In genomic region chr11:45141631-45142030, GRCh38 we compare ENCODE assay signal across 14 cellular contexts.
"Had no signal": no experiment of that assay in that cellular context is flagged by ENCODE, and none has a peak within 500 bp of the region (broad histone marks: within the 10 kb centered on the region; RNA-seq: fewer than 3 reads in every experiment).

No MANE protein-coding gene starts in this region.

- H3K36me3 Mint-ChIP-seq: activated naive CD8-positive, alpha-beta T cell; immature natural killer cell; naive B cell had no signal

- H3K27ac Mint-ChIP-seq: activated CD4-positive, alpha-beta T cell treated with anti-CD3 and anti-CD28 coated beads for 36 hours; activated naive CD8-positive, alpha-beta T cell; immature natural killer cell had no signal

- ATAC-seq: left ventricle myocardium superior, pancreas, right lobe of liver had no signal

- H3K27ac ChIP-seq: cardiac muscle cell, pancreas, right lobe of liver, WERI-Rb-1 had no signal

- H3K36me3 ChIP-seq: cardiac muscle cell, pancreas, right lobe of liver, WERI-Rb-1 had no signal

- DNase-seq: activated gamma-delta T cell treated with Interleukin-2 at 50 U/mL for 16 hours; effector memory CD8-positive, alpha-beta T cell; immature natural killer cell; left ventricle myocardium superior; naive B cell; small intestine; stimulated activated CD4-positive, alpha-beta T cell treated with anti-CD3 and anti-CD28 coated beads, Interleukin-15, amount 100 ng/mL, for 24 hours; stimulated activated CD4-positive, alpha-beta T cell treated with anti-CD3 and anti-CD28 coated beads, Interleukin-2, amount 100 ng/mL, for 48 hours; WERI-Rb-1 had no signal

- H3K27me3 ChIP-seq: pancreas, right lobe of liver had no signal

- FAIRE-seq: pancreas, small intestine had no signal

- H3K9me3 ChIP-seq: pancreas, right lobe of liver had no signal

- H3K4me3 ChIP-seq: cardiac muscle cell, pancreas, right lobe of liver had no signal

- H3K9me3 Mint-ChIP-seq: effector memory CD8-positive, alpha-beta T cell; naive B cell had no signal

- H3K4me3 Mint-ChIP-seq: activated CD4-positive, alpha-beta T cell treated with anti-CD3 and anti-CD28 coated beads for 36 hours; activated naive CD8-positive, alpha-beta T cell; effector memory CD8-positive, alpha-beta T cell; immature natural killer cell had no signal
